Comparison of ENCODE assay signal across 8 cellular contexts in genomic region chr13:110913911-110914292, GRCh38. TPM values are rescaled to one million over a fixed set of nuclear protein-coding genes. Genes with fewer than 3 reads are reported as not detected.
A peak's percentile ranks its signal among the peaks of the same experiment; 100 is the strongest.
DNase-seq lines count a peak whose midpoint lies in the region; ATAC-seq and TF ChIP-seq lines count a peak whose summit lies in the region.

No MANE protein-coding gene starts in this region.

- H3K27ac ChIP-seq in esophagus muscularis mucosa (replicated peaks in 1 of 4) = peak overlapping the region; percentile 98 to 100 (median 98)
- peak overlapping the region; percentile 85 for H3K27ac ChIP-seq in osteoblast (ENCODE audit: low read depth, low read length)

- TF ChIP-seq CTCF in esophagus muscularis mucosa (IDR thresholded peaks at IDR 0.05) (no peak), osteoblast (IDR thresholded peaks at IDR 0.05; ENCODE audit: extremely low read depth, low read depth, low read length) (no peak)

- no peak for TF ChIP-seq POLR2A in esophagus muscularis mucosa (IDR thresholded peaks at IDR 0.05; ENCODE audit: low read depth)

- H3K4me1 ChIP-seq in esophagus muscularis mucosa (peaks cover 49 to 67% (median 60%) of the 10 kb centered on the region in 4 donors), osteoblast (ENCODE audit: insufficient read depth, low read length) (peaks cover 38% of the 10 kb centered on the region)

- H3K27me3 ChIP-seq in esophagus muscularis mucosa = no peaks in the 10 kb centered on the region
- no peaks in the 10 kb centered on the region for H3K27me3 ChIP-seq in osteoblast (ENCODE audit: insufficient read depth, low read length)

- no peak for ATAC-seq in HG03342 (IDR thresholded peaks at IDR 0.05; ENCODE audit: unreplicated experiment)

- peaks cover 44% of the 10 kb centered on the region for H4K20me1 ChIP-seq in osteoblast (ENCODE audit: insufficient read depth, low read length)

- DNase-seq in NCI-H526 treated with DMSO at 0.1 percent for 48 hours (lab: John Stamatoyannopoulos, UW) = peak; percentile 67
- no peak for DNase-seq in NCI-H526 (lab: John Stamatoyannopoulos, UW)
- DNase-seq in SHP77 treated with DMSO at 0.1 percent for 48 hours (lab: John Stamatoyannopoulos, UW) = peak; percentile 18
- DNase-seq in esophagus muscularis mucosa (ENCODE audit: extremely low spot score) = no peak
- peak; percentile 84 for DNase-seq in osteoblast (ENCODE audit: insufficient read length, low spot score, missing footprints)
- no peak for DNase-seq in NCI-H1048 (lab: John Stamatoyannopoulos, UW)
- DNase-seq in mesenteric fat pad (ENCODE audit: low spot score) = no peak

- H3K36me3 ChIP-seq in esophagus muscularis mucosa (peaks cover 0 to 14% (median 6%) of the 10 kb centered on the region in 4 donors), osteoblast (ENCODE audit: insufficient read depth, low read length) (peaks cover 18% of the 10 kb centered on the region)

- intact Hi-C loops in esophagus muscularis mucosa (cut with DNase I) = loop anchor here (10.0 kb wide), 2 partner anchors 199 to 301 kb away; partner anchors contain the start of gene ING1

- H3K79me2 ChIP-seq in osteoblast (ENCODE audit: insufficient read depth, low read length) = peaks cover 52% of the 10 kb centered on the region

- TF ChIP-seq EP300 in esophagus muscularis mucosa (IDR thresholded peaks at IDR 0.05) = no peak

- H3K4me3 ChIP-seq in esophagus muscularis mucosa (peak overlapping the region; percentile 86 to 99 (median 90)), osteoblast (ENCODE audit: insufficient read depth, low read length) (peak overlapping the region; percentile 95)

- 0% methylated on average over 4 of the region's 26 CpGs for WGBS in esophagus muscularis mucosa

- H3K9me3 ChIP-seq in esophagus muscularis mucosa = no peaks in the 10 kb centered on the region
- H3K9me3 ChIP-seq in osteoblast (ENCODE audit: low read depth, low read length) = no peaks in the 10 kb centered on the region

- peak overlapping the region; percentile 99 for H3K4me2 ChIP-seq in osteoblast (ENCODE audit: insufficient read depth, low read length)

- H2AFZ ChIP-seq in osteoblast (ENCODE audit: low read length) = peak overlapping the region; percentile 38

RNA-seq across cellular contexts. Expression of gene ANKRD10, which starts 1.0 kb away (rescaled TPM):
- total RNA-seq in esophagus muscularis mucosa (100 to 1,000 TPM in 3 of 4 donors, 10 to 100 TPM in 1; 89.6 to 120 (median 110) TPM), osteoblast (128 and 156 TPM in 2 replicates), mesenteric fat pad (115 TPM)

Comparison
In these comparisons a context has a peak if more than half of its experiments do, and no peak if none do; other contexts are left out.
1. DNase-seq: peak in NCI-H526 treated with DMSO at 0.1 percent for 48 hours (single experiment), SHP77 treated with DMSO at 0.1 percent for 48 hours (single experiment) and osteoblast (single experiment); none in NCI-H526 (0 of 2), esophagus muscularis mucosa (single experiment), NCI-H1048 (single experiment) and mesenteric fat pad (single experiment).